ENCODE assay signal across 8 cellular contexts in genomic region chr3:52897130-52898109, GRCh38. TPM values are rescaled to one million over a fixed set of nuclear protein-coding genes. Genes with fewer than 3 reads are reported as not detected.
DNase-seq lines count a peak whose midpoint lies in the region; ATAC-seq, FAIRE-seq and TF ChIP-seq lines count a peak whose summit lies in the region.

Gene STIMATE (minus strand): TSS chr3:52897548. CDS start chr3:52897450, 98 bp downstream.

- H3K27me3 Mint-ChIP-seq in CD8-positive, alpha-beta T cell (ENCODE audit: low read depth), result no peaks in the 10 kb centered on the region

- peaks cover 9% of the 10 kb centered on the region for H3K36me3 Mint-ChIP-seq in CD8-positive, alpha-beta T cell

- no peak within 1 kb of the TSS for H2BK20ac ChIP-seq in H1 (ENCODE audit: low read length)

- peak in 1 of 2 experiments; percentile 61; a peak in 2 of 3 replicates for TF ChIP-seq POLR2A in H1 (IDR thresholded peaks at IDR 0.05; ENCODE audit: control extremely low read depth in 1 of 2, low read depth in 2 of 2, low read length in 2 of 2)

- peak within 1 kb of the TSS; percentile 80 for H3K27ac Mint-ChIP-seq in CD8-positive, alpha-beta T cell

- TF ChIP-seq CTCF in CD8-positive, alpha-beta T cell (IDR thresholded peaks at IDR 0.05), result no peak
- no peak for TF ChIP-seq CTCF in H1 (IDR thresholded peaks at IDR 0.05; ENCODE audit: control extremely low read depth in 1 of 3, insufficient read depth in 1 of 3, low read depth in 1 of 3, low read length in 3 of 3)

- CTCF ChIA-PET in CD8-positive, alpha-beta T cell (lab: Charles Lee), result no interaction called here
- CTCF ChIA-PET in H1 (lab: Charles Lee; ENCODE audit: partially characterized antibody), result interaction anchor here (0.7 to 1.9 kb wide), 12 partner anchors 8 to 175 kb away, joined by 3 to 6 read pairs (median 3); no protein-coding TSS in a partner anchor

- H3K14ac ChIP-seq in H1 (ENCODE audit: insufficient read length), result no peak within 1 kb of the TSS
- peak within 1 kb of the TSS in 1 of 2 experiments; percentile 61 for H3K14ac ChIP-seq in mesenchymal stem cell (ENCODE audit: low read length in 2 of 2)

- peak within 1 kb of the TSS; percentile 95 to 98 for H3K4me2 ChIP-seq in H1 (ENCODE audit: insufficient read depth in 1 of 2, low read depth in 2 of 2, low read length in 2 of 2)
- peak within 1 kb of the TSS; percentile 97 for H3K4me2 ChIP-seq in mesenchymal stem cell (ENCODE audit: low read length, poor library complexity, severe bottlenecking)

- H3K79me1 ChIP-seq in H1 (ENCODE audit: low read depth, low read length) (0 out of 2 replicates have a peak, but pooled peaks cover 2% of the 10 kb centered on the region), mesenchymal stem cell (replicated peaks; ENCODE audit: low read length, poor library complexity, severe bottlenecking) (peaks cover 26% of the 10 kb centered on the region)

- no peak within 1 kb of the TSS for H4K5ac ChIP-seq in H1 (ENCODE audit: insufficient read length, low read depth, low read length)

- no peak within 1 kb of the TSS for H3K23ac ChIP-seq in H1 (ENCODE audit: insufficient read length)
- H3K23ac ChIP-seq in mesenchymal stem cell (ENCODE audit: low read length in 2 of 2), result no peak within 1 kb of the TSS

- H4K8ac ChIP-seq in H1 (ENCODE audit: extremely low read depth, insufficient read depth, low read length) (no peak within 1 kb of the TSS; the same call in 1 of the 2 replicates), mesenchymal stem cell (ENCODE audit: low read length) (peak within 1 kb of the TSS; percentile 7)

- H3K27ac ChIP-seq in CD8-positive, alpha-beta T cell (ENCODE audit: low read depth, low read length), result peak within 1 kb of the TSS; percentile 49
- H3K27ac ChIP-seq in H1 (ENCODE audit: low read depth, low read length) (no peak within 1 kb of the TSS), mesenchymal stem cell (ENCODE audit: low read length, poor library complexity, severe bottlenecking) (no peak within 1 kb of the TSS)

- peaks cover 3% of the 10 kb centered on the region for H3K36me3 ChIP-seq in CD8-positive, alpha-beta T cell (ENCODE audit: insufficient read depth, low read length)
- no peaks in the 10 kb centered on the region for H3K36me3 ChIP-seq in H1 (ENCODE audit: control insufficient read depth in 2 of 4, insufficient read depth in 4 of 4, low read length in 3 of 4)
- peaks cover 0 to 3% of the 10 kb centered on the region in 2 experiments for H3K36me3 ChIP-seq in mesenchymal stem cell (ENCODE audit: control insufficient read depth in 1 of 2, insufficient read depth in 2 of 2, low read depth in 1 of 2, low read length in 2 of 2)

- H4K91ac ChIP-seq in H1 (replicated peaks; ENCODE audit: insufficient read length, low read length), result no peak within 1 kb of the TSS
- H4K91ac ChIP-seq in mesenchymal stem cell (ENCODE audit: low read length), result peak within 1 kb of the TSS; percentile 63

- H3K18ac ChIP-seq in H1 (ENCODE audit: extremely low read depth, low read length) (0 out of 2 replicates have a peak within 1 kb of the TSS, but pooled peaks have one; percentile 35), mesenchymal stem cell (ENCODE audit: low read depth in 1 of 2, low read length in 2 of 2) (peak within 1 kb of the TSS in 1 of 2 experiments; percentile 52)

- peak; percentile 71 to 89 (median 84) for DNase-seq in CD8-positive, alpha-beta T cell
- DNase-seq in HK-2 (ENCODE audit: unreplicated experiment) (peak; percentile 73), NOMO-1 (lab: John Stamatoyannopoulos, UW; ENCODE audit: unreplicated experiment in 2 of 2) (peak; percentile 81 to 94), H1 (ENCODE audit: low read depth in 1 of 2, low spot score in 2 of 2) (peak; percentile 60 to 91), mesenchymal stem cell (peak; percentile 81)
- DNase-seq in activated CD8-positive, alpha-beta memory T cell treated with anti-CD3 and anti-CD28 coated beads for 4 hours (ENCODE audit: low read depth in 2 of 2), result peak; percentile 63 to 67
- peak; percentile 64 for DNase-seq in stimulated activated CD8-positive, alpha-beta memory T cell treated with anti-CD3 and anti-CD28 coated beads, Interleukin-12 subunit alpha, Interleukin-12 subunit beta, amount 100 ng/mL, for 24 hours (ENCODE audit: extremely low read depth)

- H3K9ac ChIP-seq in H1 (replicated peaks in 1 of 4; ENCODE audit: extremely low read depth in 1 of 4, low read depth in 3 of 4, low read length in 3 of 4) (peak within 1 kb of the TSS; percentile 35 to 62 (median 50)), mesenchymal stem cell (ENCODE audit: low read length) (peak within 1 kb of the TSS; percentile 90)

- no peak within 1 kb of the TSS for H3K56ac ChIP-seq in H1 (replicated peaks; ENCODE audit: insufficient read length, low read depth, low read length)

- H3K9me3 ChIP-seq in CD8-positive, alpha-beta T cell (ENCODE audit: low read length), result no peaks in the 10 kb centered on the region
- H3K9me3 ChIP-seq in H1 (ENCODE audit: insufficient read depth in 2 of 2, low read depth in 1 of 2, low read length in 1 of 2) (no peaks in the 10 kb centered on the region), mesenchymal stem cell (ENCODE audit: control insufficient read depth, low read length) (no peaks in the 10 kb centered on the region)

- H2BK120ac ChIP-seq in H1 (replicated peaks; ENCODE audit: low read depth, low read length) (no peak within 1 kb of the TSS), mesenchymal stem cell (ENCODE audit: low read depth, low read length) (no peak within 1 kb of the TSS)

- no peak for FAIRE-seq in H1 (lab: Jason Lieb, UNC)

- 0 out of 2 replicates have a peak within 1 kb of the TSS, but pooled peaks have one; percentile 9 for H2AK5ac ChIP-seq in H1 (ENCODE audit: low read depth, low read length)
- H2AK5ac ChIP-seq in mesenchymal stem cell (ENCODE audit: low read length, severe bottlenecking), result no peak within 1 kb of the TSS

- H3K4me3 Mint-ChIP-seq in CD8-positive, alpha-beta T cell, result peak within 1 kb of the TSS; percentile 90

- H2BK5ac ChIP-seq in H1 (ENCODE audit: low read depth, low read length) (0 out of 2 replicates have a peak within 1 kb of the TSS, but pooled peaks have one; percentile 19), mesenchymal stem cell (ENCODE audit: low read depth, low read length, poor library complexity, severe bottlenecking) (no peak within 1 kb of the TSS)

- H2BK15ac ChIP-seq in H1 (ENCODE audit: low read length), result no peak within 1 kb of the TSS
- H2BK15ac ChIP-seq in mesenchymal stem cell (ENCODE audit: low read depth, poor library complexity, severe bottlenecking), result peak within 1 kb of the TSS; percentile 83

- peak; percentile 93 for ATAC-seq in CD8-positive, alpha-beta T cell
- peak; percentile 91 for ATAC-seq in GM19455 (IDR thresholded peaks at IDR 0.05; ENCODE audit: unreplicated experiment)

- peaks cover 22% of the 10 kb centered on the region for H3K4me1 ChIP-seq in CD8-positive, alpha-beta T cell (ENCODE audit: insufficient read depth, low read length)
- H3K4me1 ChIP-seq in H1 (replicated peaks in 1 of 4; ENCODE audit: control insufficient read depth in 3 of 4, insufficient read depth in 4 of 4, low read length in 3 of 4), result peaks cover 0 to 3% (median 1%) of the 10 kb centered on the region in 4 experiments; a peak in 2 of 7 replicates
- H3K4me1 ChIP-seq in mesenchymal stem cell (ENCODE audit: control insufficient read depth, insufficient read depth, low read depth, low read length), result peaks cover 5% of the 10 kb centered on the region

- 0 out of 3 replicates have a peak, but pooled peaks of 1 of the 2 experiments have one; percentile 23 for TF ChIP-seq EP300 in H1 (IDR thresholded peaks at IDR 0.05; ENCODE audit: borderline replicate concordance in 1 of 2, low read depth in 2 of 2, low read length in 2 of 2)

- peaks cover 49% of the 10 kb centered on the region for H3K4me1 Mint-ChIP-seq in CD8-positive, alpha-beta T cell (ENCODE audit: low read depth)

- POLR2A ChIA-PET in CD8-positive, alpha-beta T cell (lab: Charles Lee), result interaction anchor here (0.8 to 1.8 kb wide), 4 partner anchors 18 to 127 kb away, joined by 3 to 6 read pairs (median 4); partner anchors contain the start of gene NEK4
- POLR2A ChIA-PET in H1 (lab: Charles Lee; ENCODE audit: partially characterized antibody), result interaction anchor here (0.8 to 2.0 kb wide), 5 partner anchors 10 to 132 kb away, joined by 3 to 7 read pairs (median 4); no protein-coding TSS in a partner anchor

- WGBS in H1 (ENCODE audit: extremely low coverage in 1 of 2, insufficient coverage in 1 of 2, insufficient read length in 1 of 2, insufficient replicate concordance in 2 of 2, low coverage in 1 of 2, low lambda C conversion rate in 2 of 2, missing lambda C conversion rate in 1 of 2), 2 experiments, result 1% methylated on average over 48 of the region's 85 CpGs; no CpG with 5 or more reads in 1 of the 2 experiments
- WGBS in mesenchymal stem cell, result under 1% methylated on average over 66 of the region's 85 CpGs

- H2AFZ ChIP-seq in H1 (ENCODE audit: low read length), result peak within 1 kb of the TSS; percentile 87
- peak within 1 kb of the TSS; percentile 78 for H2AFZ ChIP-seq in mesenchymal stem cell (ENCODE audit: low read depth, low read length)

- H3K27me3 ChIP-seq in CD8-positive, alpha-beta T cell (ENCODE audit: insufficient read depth, low read length), result no peaks in the 10 kb centered on the region
- H3K27me3 ChIP-seq in H1 (replicated peaks in 1 of 4; ENCODE audit: control insufficient read depth in 3 of 4, extremely low read depth in 1 of 4, insufficient read depth in 3 of 4, low read length in 3 of 4) (no peaks in the 10 kb centered on the region), mesenchymal stem cell (ENCODE audit: control insufficient read depth in 1 of 2, insufficient read depth in 1 of 2, low read length in 2 of 2) (no peaks in the 10 kb centered on the region)

- H4K20me1 ChIP-seq in H1 (replicated peaks in 1 of 2; ENCODE audit: control insufficient read depth in 1 of 2, insufficient read depth in 2 of 2, low read length in 2 of 2), result peaks cover 1 to 3% of the 10 kb centered on the region in 2 experiments

- peak within 1 kb of the TSS; percentile 85 for H3K4me3 ChIP-seq in CD8-positive, alpha-beta T cell (ENCODE audit: low read depth, low read length)
- H3K4me3 ChIP-seq in H1 (ENCODE audit: extremely low read depth in 1 of 4, insufficient read depth in 2 of 4, low read depth in 3 of 4, low read length in 4 of 4) (peak within 1 kb of the TSS; percentile 76 to 84 (median 80)), mesenchymal stem cell (ENCODE audit: insufficient read depth in 1 of 2, low read depth in 1 of 2, low read length in 2 of 2) (peak within 1 kb of the TSS; percentile 89 to 97)

- H3K4ac ChIP-seq in H1 (replicated peaks; ENCODE audit: insufficient read length, low read depth, low read length) (peak within 1 kb of the TSS; percentile 25), mesenchymal stem cell (ENCODE audit: low read depth in 1 of 2, low read length in 2 of 2) (peak within 1 kb of the TSS in 1 of 2 experiments; percentile 32)

- intact Hi-C loops in CD8-positive, alpha-beta T cell (cut with DNase I, micrococcal nuclease), result loop anchor here (1.0 to 10.0 kb wide), 11 partner anchors 86 to 980 kb away; partner anchors contain the start of genes PRKCD (in 2 of the 2), SPCS1 (in 2 of the 2), GLT8D1 (in 1 of the 2) and ITIH1 (in 1 of the 2)

- peaks cover 6% of the 10 kb centered on the region for H3K23me2 ChIP-seq in H1 (ENCODE audit: low read depth, low read length)

- peaks cover 0 to 21% of the 10 kb centered on the region in 2 experiments; a peak in 2 of 4 replicates for H3K79me2 ChIP-seq in H1 (ENCODE audit: control insufficient read depth in 1 of 2, insufficient read depth in 2 of 2, low read length in 2 of 2)

- no peak for TF ChIP-seq RAD21 in H1 (IDR thresholded peaks at IDR 0.05 in 1 of 2, conservative IDR thresholded peaks at IDR 0.05 in 1 of 2; ENCODE audit: low read depth in 2 of 2, low read length in 2 of 2)

- no peaks in the 10 kb centered on the region for H3K9me3 Mint-ChIP-seq in CD8-positive, alpha-beta T cell

- H2BK12ac ChIP-seq in H1 (ENCODE audit: low read depth, low read length), result no peak within 1 kb of the TSS
- no peak within 1 kb of the TSS for H2BK12ac ChIP-seq in mesenchymal stem cell (ENCODE audit: low read length in 2 of 2)

RNA-seq across cellular contexts. Expression of gene STIMATE, which starts in this region (rescaled TPM):
- 10 to 100 TPM; 29.1 to 35.9 TPM for total RNA-seq in CD8-positive, alpha-beta T cell
- total RNA-seq in H1 (2021; fragmentation: NEBNext Ultra II Directional; extraction: Animal tissue kit (Norgen Biotek cat#: 25700)), result 22.1 and 23.0 TPM in 2 replicates
- polyA plus RNA-seq in H1 (2011; rRNA removed), result 17.5 and 33.0 TPM in 2 replicates
- polyA plus RNA-seq in H1 (2011; cell fraction: cytosol; rRNA removed), result 18.6 TPM
- polyA plus RNA-seq in H1 (2011; cell fraction: nucleus; rRNA removed), result 59.9 TPM
- 12.2 to 19.4 TPM (median 15.0 TPM) in 4 replicates for polyA plus RNA-seq in H1 (2012, experiment 1 of 2)
- polyA plus RNA-seq in H1 (2012, experiment 2 of 2), result 8.8 TPM
- 26.4 TPM for polyA plus RNA-seq in H1 (2013, experiment 1 of 2)
- 27.2 TPM for polyA plus RNA-seq in H1 (2013, experiment 2 of 2)
- 19.6 and 21.4 TPM in 2 replicates for polyA minus RNA-seq in H1 (2011; rRNA and poly(A)+ RNA removed)
- polyA minus RNA-seq in H1 (2011; cell fraction: cytosol; rRNA and poly(A)+ RNA removed), result 22.6 TPM
- polyA minus RNA-seq in H1 (2011; cell fraction: nucleus; rRNA and poly(A)+ RNA removed), result 24.2 TPM
- polyA plus RNA-seq in mesenchymal stem cell (2013, experiment 1 of 2), result 17.9 TPM
- 16.0 TPM for polyA plus RNA-seq in mesenchymal stem cell (2013, experiment 2 of 2)
